23 cellular contexts compared by ENCODE assay signal in genomic region chr20:50207026-50207425, GRCh38.
"Had no signal": no experiment of that assay in that cellular context is flagged by ENCODE, and none has a peak within 500 bp of the region (broad histone marks: within the 10 kb centered on the region; RNA-seq: fewer than 3 reads in every experiment).

No MANE protein-coding gene starts in this region.

- H3K27ac ChIP-seq: colonic mucosa, epithelial cell of prostate, esophagus squamous epithelium, gastrocnemius medialis, heart right ventricle, left lung, lower lobe of right lung had no signal

- H3K36me3 Mint-ChIP-seq: mesothelial cell of epicardium had no signal

- H3K4me3 Mint-ChIP-seq: dendritic cell treated with granulocyte-macrophage colony-stimulating factor and Interleukin-4, amounts not matched to agents 40 ng/mL and 50 ng/mL, for 4 days; effector memory CD8-positive, alpha-beta T cell; endodermal cell; mesothelial cell of epicardium had no signal

- H3K27me3 Mint-ChIP-seq: dendritic cell treated with granulocyte-macrophage colony-stimulating factor and Interleukin-4, amounts not matched to agents 40 ng/mL and 50 ng/mL, for 4 days had no signal

- H3K4me1 Mint-ChIP-seq: endodermal cell had no signal

- DNase-seq: colonic mucosa; cortex of kidney; effector CD8-positive, alpha-beta T cell; effector memory CD8-positive, alpha-beta T cell; endodermal cell; erythroblast; esophagus squamous epithelium; foreskin fibroblast; foreskin melanocyte; gastrocnemius medialis; glutamatergic neuron; head of caudate nucleus; heart right ventricle; hippocampal formation; left cardiac atrium; left lung; left ventricle myocardium superior; mesenchymal stem cell; mucosa of descending colon had no signal

- H3K27ac Mint-ChIP-seq: dendritic cell treated with granulocyte-macrophage colony-stimulating factor and Interleukin-4, amounts not matched to agents 40 ng/mL and 50 ng/mL, for 4 days; effector memory CD8-positive, alpha-beta T cell; endodermal cell; mesothelial cell of epicardium had no signal

- H3K4me1 ChIP-seq: colonic mucosa, gastrocnemius medialis, lower lobe of right lung had no signal

- H3K36me3 ChIP-seq: colonic mucosa, esophagus squamous epithelium, gastrocnemius medialis, heart right ventricle, left lung, lower lobe of right lung had no signal

- H3K9me3 ChIP-seq: colonic mucosa, gastrocnemius medialis had no signal

- H3K27me3 ChIP-seq: colonic mucosa, esophagus squamous epithelium, gastrocnemius medialis, left lung had no signal

- H3K4me3 ChIP-seq: colonic mucosa, esophagus squamous epithelium, gastrocnemius medialis, heart right ventricle, left lung, lower lobe of right lung, mucosa of descending colon had no signal
